Comparison of ENCODE assay signal across 39 cellular contexts in the genomic region with DNA sequence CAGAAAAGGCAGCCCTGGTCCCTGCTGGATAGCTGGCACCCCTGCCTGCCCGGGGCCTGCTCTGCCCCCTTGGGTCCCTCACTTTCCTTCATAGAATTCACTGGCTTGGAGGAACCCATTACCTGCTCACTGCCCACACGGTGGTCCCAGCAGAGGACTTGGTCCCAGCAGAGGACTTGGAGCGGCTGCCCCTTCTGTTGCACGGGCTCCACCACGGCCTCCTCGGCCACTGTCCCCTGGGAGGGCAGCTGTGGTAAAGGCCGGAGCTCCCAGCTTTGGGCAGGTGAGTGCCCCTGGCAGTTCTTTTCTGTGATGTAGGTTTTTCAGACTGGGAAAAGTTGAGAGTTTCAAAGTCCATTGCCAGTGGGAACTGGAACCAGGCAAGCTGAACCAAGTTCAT. TPM values are rescaled to one million over a fixed set of nuclear protein-coding genes. Genes with fewer than 3 reads are reported as not detected.
"Had no signal": no experiment of that assay in that cellular context is flagged by ENCODE, and none has a peak within 500 bp of the region (broad histone marks: within the 10 kb centered on the region; RNA-seq: fewer than 3 reads in every experiment).

No MANE protein-coding gene starts in this region.

- H3K27ac ChIP-seq: adrenal gland, ascending aorta, body of pancreas, brain microvascular endothelial cell, breast epithelium, cardiac muscle cell had no signal

- H3K4me3 Mint-ChIP-seq: activated naive CD4-positive, alpha-beta T cell treated with anti-CD3 and anti-CD28 coated beads for 36 hours; activated naive CD4-positive, alpha-beta T cell treated with anti-CD3 and anti-CD28 coated beads, Interleukin-2, amount 10 ng/mL, durations not matched to agents 7 days and 5 days; activated naive CD4-positive, alpha-beta T cell treated with anti-CD3 and anti-CD28 coated beads, Interleukin-2, amount 50 U/mL, for 24 hours; activated naive CD8-positive, alpha-beta T cell; activated naive CD8-positive, alpha-beta T cell treated with anti-CD3 and anti-CD28 coated beads for 36 hours; activated naive CD8-positive, alpha-beta T cell treated with anti-CD3 and anti-CD28 coated beads, Interleukin-2, amount 10 ng/mL, durations not matched to agents 7 days and 5 days; activated naive CD8-positive, alpha-beta T cell treated with anti-CD3 and anti-CD28 coated beads, Interleukin-2, amount 50 U/mL, for 24 hours; activated T-cell treated with anti-CD3 and anti-CD28 coated beads, Interleukin-2, amount 50 U/mL, for 24 hours; activated T-cell treated with anti-CD3 and anti-CD28 coated beads, Interleukin-2, amount 50 U/mL, for 4 hours; activated T-cell treated with anti-CD3 and anti-CD28 coated beads, Interleukin-2, amount 50 U/mL, for 72 hours; activated T-helper 1 cell treated with anti-CD3 and anti-CD28 coated beads, Interleukin-12 subunit alpha, Interleukin-12 subunit beta, Interleukin-2, Interleukin-4 antibody, amounts not matched to agents 30 ng/mL and 10 ng/mL and 1 ng/mL, durations not matched to agents 14 hours and 24 hours and 36 hours; activated T-helper 17 cell treated with anti-CD3 and anti-CD28 coated beads, Interleukin-2, amount 50 U/mL, for 72 hours; brain; central memory CD8-positive, alpha-beta T cell had no signal

- H3K9me3 Mint-ChIP-seq: activated naive CD4-positive, alpha-beta T cell treated with anti-CD3 and anti-CD28 coated beads, Interleukin-2, amount 50 U/mL, for 24 hours; central memory CD8-positive, alpha-beta T cell had no signal

- H3K4me1 Mint-ChIP-seq: activated naive CD4-positive, alpha-beta T cell treated with anti-CD3 and anti-CD28 coated beads, Interleukin-2, amount 10 ng/mL, durations not matched to agents 7 days and 5 days; activated naive CD4-positive, alpha-beta T cell treated with anti-CD3 and anti-CD28 coated beads, Interleukin-2, amount 50 U/mL, for 24 hours; activated naive CD8-positive, alpha-beta T cell treated with anti-CD3 and anti-CD28 coated beads for 36 hours; activated naive CD8-positive, alpha-beta T cell treated with anti-CD3 and anti-CD28 coated beads, Interleukin-2, amount 10 ng/mL, durations not matched to agents 7 days and 5 days; activated naive CD8-positive, alpha-beta T cell treated with anti-CD3 and anti-CD28 coated beads, Interleukin-2, amount 50 U/mL, for 24 hours; activated T-helper 17 cell treated with anti-CD3 and anti-CD28 coated beads, Interleukin-2, amount 50 U/mL, for 72 hours; central memory CD8-positive, alpha-beta T cell had no signal

- H3K36me3 ChIP-seq: adrenal gland, ascending aorta, brain microvascular endothelial cell, breast epithelium, cardiac muscle cell had no signal

- DNase-seq: activated effector memory CD4-positive, alpha-beta T cell treated with anti-CD3 and anti-CD28 coated beads, Interleukin-2, amount 50 U/mL, for 16 hours; activated effector memory CD4-positive, alpha-beta T cell treated with Interleukin-2 at 50 U/mL for 16 hours; activated gamma-delta T cell; activated gamma-delta T cell treated with Interleukin-2 at 50 U/mL for 16 hours; activated naive CD4-positive, alpha-beta T cell; activated naive CD4-positive, alpha-beta T cell treated with anti-CD3 and anti-CD28 coated beads for 36 hours; activated naive CD4-positive, alpha-beta T cell treated with anti-CD3 and anti-CD28 coated beads, Interleukin-2, amount 10 ng/mL, durations not matched to agents 7 days and 5 days; activated naive CD4-positive, alpha-beta T cell treated with anti-CD3 and anti-CD28 coated beads, Interleukin-2, amount 50 U/mL, for 16 hours; activated naive CD4-positive, alpha-beta T cell treated with Interleukin-2 at 50 U/mL for 16 hours; activated naive CD8-positive, alpha-beta T cell treated with anti-CD3 and anti-CD28 coated beads for 36 hours; activated naive CD8-positive, alpha-beta T cell treated with anti-CD3 and anti-CD28 coated beads, Interleukin-2, amount 10 ng/mL, durations not matched to agents 7 days and 5 days; activated naive CD8-positive, alpha-beta T cell treated with anti-CD3 and anti-CD28 coated beads, Interleukin-2, amount 50 U/mL, for 24 hours; activated T-cell treated with anti-CD3 and anti-CD28 coated beads, Interleukin-2, amount 50 U/mL, for 1 hour; activated T-cell treated with anti-CD3 and anti-CD28 coated beads, Interleukin-2, amount 50 U/mL, for 24 hours; activated T-cell treated with anti-CD3 and anti-CD28 coated beads, Interleukin-2, amount 50 U/mL, for 4 hours; activated T-cell treated with anti-CD3 and anti-CD28 coated beads, Interleukin-2, amount 50 U/mL, for 48 hours; activated T-cell treated with anti-CD3 and anti-CD28 coated beads, Interleukin-2, amount 50 U/mL, for 72 hours; adrenal gland; amniotic stem cell; amygdala; anterior cingulate cortex; aorta; body of pancreas; brain microvascular endothelial cell; caudate nucleus; central memory CD4-positive, alpha-beta T cell; cerebellar nuclear complex had no signal

- H3K27me3 ChIP-seq: adrenal gland, ascending aorta, body of pancreas, brain microvascular endothelial cell, cardiac muscle cell had no signal

- H3K4me3 ChIP-seq: adrenal gland, ascending aorta, body of pancreas, breast epithelium, cardiac muscle cell had no signal

- H3K4me1 ChIP-seq: adrenal gland, ascending aorta, breast epithelium had no signal

- H3K27ac Mint-ChIP-seq: activated naive CD4-positive, alpha-beta T cell treated with anti-CD3 and anti-CD28 coated beads for 36 hours; activated naive CD4-positive, alpha-beta T cell treated with anti-CD3 and anti-CD28 coated beads, Interleukin-2, amount 10 ng/mL, durations not matched to agents 7 days and 5 days; activated naive CD4-positive, alpha-beta T cell treated with anti-CD3 and anti-CD28 coated beads, Interleukin-2, amount 50 U/mL, for 24 hours; activated naive CD4-positive, alpha-beta T cell treated with anti-CD3 and anti-CD28 coated beads, Interleukin-2, amount 50 U/mL, for 72 hours; activated naive CD8-positive, alpha-beta T cell; activated naive CD8-positive, alpha-beta T cell treated with anti-CD3 and anti-CD28 coated beads for 36 hours; activated naive CD8-positive, alpha-beta T cell treated with anti-CD3 and anti-CD28 coated beads, Interleukin-2, amount 10 ng/mL, durations not matched to agents 7 days and 5 days; activated naive CD8-positive, alpha-beta T cell treated with anti-CD3 and anti-CD28 coated beads, Interleukin-2, amount 50 U/mL, for 24 hours; activated T-cell treated with anti-CD3 and anti-CD28 coated beads, Interleukin-2, amount 50 U/mL, for 24 hours; activated T-cell treated with anti-CD3 and anti-CD28 coated beads, Interleukin-2, amount 50 U/mL, for 72 hours; activated T-helper 1 cell treated with anti-CD3 and anti-CD28 coated beads, Interleukin-12 subunit alpha, Interleukin-12 subunit beta, Interleukin-2, Interleukin-4 antibody, amounts not matched to agents 30 ng/mL and 10 ng/mL and 1 ng/mL, durations not matched to agents 14 hours and 24 hours and 36 hours; activated T-helper 17 cell treated with anti-CD3 and anti-CD28 coated beads, Interleukin-2, amount 50 U/mL, for 72 hours; activated T-helper 2 cell treated with anti-CD3 and anti-CD28 coated beads, Interferon-gamma antibody, Interleukin-2, Interleukin-4, amounts not matched to agents 10 μg/mL and 5 μg/mL and 100 μg/mL, durations not matched to agents 14 hours and 24 hours and 36 hours; brain had no signal

- ATAC-seq: activated naive CD4-positive, alpha-beta T cell treated with anti-CD3 and anti-CD28 coated beads, Interleukin-2, amount 50 U/mL, for 72 hours; activated naive CD8-positive, alpha-beta T cell treated with anti-CD3 and anti-CD28 coated beads, Interleukin-2, amount 50 U/mL, for 24 hours; activated T-cell treated with anti-CD3 and anti-CD28 coated beads, Interleukin-2, amount 50 U/mL, for 4 hours; activated T-cell treated with anti-CD3 and anti-CD28 coated beads, Interleukin-2, amount 50 U/mL, for 72 hours; activated T-helper 17 cell treated with anti-CD3 and anti-CD28 coated beads, Interleukin-2, amount 50 U/mL, for 72 hours; body of pancreas had no signal

- H3K27me3 Mint-ChIP-seq: activated naive CD4-positive, alpha-beta T cell treated with anti-CD3 and anti-CD28 coated beads, Interleukin-2, amount 10 ng/mL, durations not matched to agents 7 days and 5 days; activated naive CD4-positive, alpha-beta T cell treated with anti-CD3 and anti-CD28 coated beads, Interleukin-2, amount 50 U/mL, for 24 hours; activated naive CD8-positive, alpha-beta T cell; activated naive CD8-positive, alpha-beta T cell treated with anti-CD3 and anti-CD28 coated beads for 36 hours; activated naive CD8-positive, alpha-beta T cell treated with anti-CD3 and anti-CD28 coated beads, Interleukin-2, amount 10 ng/mL, durations not matched to agents 7 days and 5 days; activated naive CD8-positive, alpha-beta T cell treated with anti-CD3 and anti-CD28 coated beads, Interleukin-2, amount 50 U/mL, for 24 hours; activated T-cell treated with anti-CD3 and anti-CD28 coated beads, Interleukin-2, amount 50 U/mL, for 24 hours; activated T-helper 17 cell treated with anti-CD3 and anti-CD28 coated beads, Interleukin-2, amount 50 U/mL, for 72 hours; brain; central memory CD8-positive, alpha-beta T cell had no signal

RNA-seq across cellular contexts. Expression of a gene that starts 25.9 kb away (rescaled TPM):
- total RNA-seq: bronchial epithelial cell had no signal
